ENCODE assay signal across 30 cellular contexts in the genomic region with DNA sequence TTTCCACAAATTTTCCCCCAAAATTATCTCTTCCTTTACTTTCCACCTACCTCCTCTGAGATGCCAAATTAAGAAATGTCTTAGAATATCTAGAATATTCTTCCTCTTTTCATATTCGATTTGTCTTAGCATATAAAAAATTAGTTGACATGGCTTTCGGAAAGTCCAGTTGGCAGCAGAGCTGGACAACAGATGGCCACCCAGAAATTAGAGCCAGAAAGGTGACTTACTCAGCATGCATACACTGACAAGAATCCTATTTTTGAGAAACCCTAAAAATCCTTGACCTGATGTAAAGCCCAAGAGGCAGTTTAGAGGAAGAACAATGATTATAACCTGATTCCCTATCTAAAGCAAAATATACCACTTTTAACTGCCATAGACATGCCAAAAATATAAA.
"Had no signal": no experiment of that assay in that cellular context is flagged by ENCODE, and none has a peak within 500 bp of the region (broad histone marks: within the 10 kb centered on the region; RNA-seq: fewer than 3 reads in every experiment).

No MANE protein-coding gene starts in this region.

- H3K4me3 ChIP-seq: breast epithelium, colonic mucosa, gastroesophageal sphincter, pancreas, prostate gland, sigmoid colon, SK-N-MC, stomach, thyroid gland, upper lobe of left lung had no signal

- H3K9me3 ChIP-seq: breast epithelium, colonic mucosa, gastroesophageal sphincter, pancreas, prostate gland, sigmoid colon, stomach, thyroid gland, upper lobe of left lung had no signal

- H3K9me3 Mint-ChIP-seq: activated CD4-positive, alpha-beta memory T cell treated with anti-CD3 and anti-CD28 coated beads, Interleukin-2, amount 10 ng/mL, durations not matched to agents 7 days and 5 days; activated naive CD4-positive, alpha-beta T cell treated with anti-CD3 and anti-CD28 coated beads, Interleukin-2, amount 50 U/mL, for 72 hours; activated T-helper 17 cell treated with anti-CD3 and anti-CD28 coated beads, Interleukin-2, amount 50 U/mL, for 72 hours; immature natural killer cell; mesothelial cell of epicardium; naive B cell; nephron progenitor cell; stimulated activated memory B cell treated with anti-CD40 and anti-IgM and Interleukin-4, amounts not matched to agents 10 μg/mL and 1 μg/mL and 100 μg/mL, for 72 hours had no signal

- ATAC-seq: activated naive CD4-positive, alpha-beta T cell treated with anti-CD3 and anti-CD28 coated beads, Interleukin-2, amount 50 U/mL, for 72 hours; activated T-helper 17 cell treated with anti-CD3 and anti-CD28 coated beads, Interleukin-2, amount 50 U/mL, for 72 hours; gastroesophageal sphincter; pancreas; stimulated activated memory B cell treated with anti-CD40 and anti-IgM and Interleukin-4, amounts not matched to agents 10 μg/mL and 1 μg/mL and 100 μg/mL, for 72 hours had no signal

- H3K36me3 ChIP-seq: breast epithelium, colonic mucosa, pancreas, prostate gland, thyroid gland had no signal

- H3K27me3 ChIP-seq: breast epithelium, colonic mucosa, gastroesophageal sphincter, pancreas, sigmoid colon, stomach, thyroid gland, upper lobe of left lung had no signal

- DNase-seq: activated CD4-positive, alpha-beta memory T cell treated with anti-CD3 and anti-CD28 coated beads, Interleukin-2, amount 10 ng/mL, durations not matched to agents 7 days and 5 days; activated CD4-positive, alpha-beta T cell treated with anti-CD3 and anti-CD28 coated beads for 1 hour; activated gamma-delta T cell treated with Interleukin-2 at 50 U/mL for 16 hours; central memory CD4-positive, alpha-beta T cell; colonic mucosa; effector CD8-positive, alpha-beta T cell; head of caudate nucleus; hypothalamus; immature natural killer cell; kidney; naive B cell; nephron progenitor cell; pancreas; retina; sigmoid colon; small intestine; stimulated activated CD4-positive, alpha-beta T cell treated with anti-CD3 and anti-CD28 coated beads, Interleukin-1b, Interleukin-23, amount 100 ng/mL, for 48 hours; stimulated activated CD4-positive, alpha-beta T cell treated with anti-CD3 and anti-CD28 coated beads, Interleukin-4, amount 100 ng/mL, for 4 hours; stimulated activated CD8-positive, alpha-beta memory T cell treated with anti-CD3 and anti-CD28 coated beads, Interleukin-4, amount 100 ng/mL, for 48 hours; stomach; thyroid gland; upper lobe of left lung had no signal

- H3K27ac ChIP-seq: breast epithelium, colonic mucosa, gastroesophageal sphincter, pancreas, prostate gland, sigmoid colon, SK-N-MC, stomach, thyroid gland, upper lobe of left lung had no signal

- H3K27me3 Mint-ChIP-seq: activated CD4-positive, alpha-beta memory T cell treated with anti-CD3 and anti-CD28 coated beads, Interleukin-2, amount 10 ng/mL, durations not matched to agents 7 days and 5 days; activated T-helper 17 cell treated with anti-CD3 and anti-CD28 coated beads, Interleukin-2, amount 50 U/mL, for 72 hours; naive B cell; stimulated activated memory B cell treated with anti-CD40 and anti-IgM and Interleukin-4, amounts not matched to agents 10 μg/mL and 1 μg/mL and 100 μg/mL, for 72 hours had no signal

- H3K27ac Mint-ChIP-seq: activated CD4-positive, alpha-beta memory T cell treated with anti-CD3 and anti-CD28 coated beads, Interleukin-2, amount 10 ng/mL, durations not matched to agents 7 days and 5 days; activated naive CD4-positive, alpha-beta T cell treated with anti-CD3 and anti-CD28 coated beads, Interleukin-2, amount 50 U/mL, for 72 hours; activated T-helper 17 cell treated with anti-CD3 and anti-CD28 coated beads, Interleukin-2, amount 50 U/mL, for 72 hours; immature natural killer cell; mesothelial cell of epicardium; nephron progenitor cell; stimulated activated memory B cell treated with anti-CD40 and anti-IgM and Interleukin-4, amounts not matched to agents 10 μg/mL and 1 μg/mL and 100 μg/mL, for 72 hours had no signal

- H3K4me1 ChIP-seq: breast epithelium, colonic mucosa, pancreas, prostate gland, sigmoid colon, stomach, thyroid gland had no signal

- H3K4me1 Mint-ChIP-seq: nephron progenitor cell had no signal

- H3K4me3 Mint-ChIP-seq: activated CD4-positive, alpha-beta memory T cell treated with anti-CD3 and anti-CD28 coated beads, Interleukin-2, amount 10 ng/mL, durations not matched to agents 7 days and 5 days; activated T-helper 17 cell treated with anti-CD3 and anti-CD28 coated beads, Interleukin-2, amount 50 U/mL, for 72 hours; immature natural killer cell; mesothelial cell of epicardium; naive B cell; nephron progenitor cell; stimulated activated memory B cell treated with anti-CD40 and anti-IgM and Interleukin-4, amounts not matched to agents 10 μg/mL and 1 μg/mL and 100 μg/mL, for 72 hours had no signal
